ENCODE assay signal across 24 cellular contexts in genomic region chr3:43036621-43037331, GRCh38. TPM values are rescaled to one million over a fixed set of nuclear protein-coding genes. Genes with fewer than 3 reads are reported as not detected.
DNase-seq lines count a peak whose midpoint lies in the region; ATAC-seq and TF ChIP-seq lines count a peak whose summit lies in the region.
"Had no signal": no experiment of that assay in that cellular context is flagged by ENCODE, and none has a peak within 500 bp of the region (broad histone marks: within the 10 kb centered on the region; RNA-seq: fewer than 3 reads in every experiment).

No MANE protein-coding gene starts in this region.

- 84% methylated on average over 9 of the region's 9 CpGs for WGBS in esophagus muscularis mucosa

- TF ChIP-seq EP300 in esophagus muscularis mucosa (IDR thresholded peaks at IDR 0.05), result no peak

- H3K4me1 Mint-ChIP-seq in activated CD4-positive, alpha-beta memory T cell treated with anti-CD3 and anti-CD28 coated beads for 36 hours (ENCODE audit: low read depth), result peaks cover 14% of the 10 kb centered on the region

- CTCF ChIA-PET in activated CD4-positive, alpha-beta memory T cell treated with anti-CD3 and anti-CD28 coated beads for 36 hours (lab: Charles Lee), result interaction anchor here (0.7 kb wide), 1 partner anchor 75 kb away, joined by 3 read pairs; no protein-coding TSS in a partner anchor

- intact Hi-C loops in esophagus muscularis mucosa (cut with DNase I), result no loop called here
- intact Hi-C loops in activated CD4-positive, alpha-beta memory T cell treated with anti-CD3 and anti-CD28 coated beads for 36 hours (cut with micrococcal nuclease), result no loop called here

- H3K27ac ChIP-seq in esophagus muscularis mucosa (replicated peaks in 1 of 4), result no peak overlapping the region
- H3K27ac ChIP-seq: GM23248, prostate gland, spleen had no signal

- no peak overlapping the region for H3K4me3 ChIP-seq in esophagus muscularis mucosa
- H3K4me3 ChIP-seq: GM23248, prostate gland, spleen had no signal

- H3K36me3 ChIP-seq in esophagus muscularis mucosa, result peaks cover 0 to 12% (median 0%) of the 10 kb centered on the region in 4 donors
- H3K36me3 ChIP-seq: prostate gland, spleen had no signal

- POLR2A ChIA-PET in activated CD4-positive, alpha-beta memory T cell treated with anti-CD3 and anti-CD28 coated beads for 36 hours (lab: Charles Lee), result no interaction called here

- peak; percentile 50 for DNase-seq in activated CD8-positive, alpha-beta memory T cell treated with anti-CD3 and anti-CD28 coated beads for 24 hours
- no peak for DNase-seq in activated CD8-positive, alpha-beta memory T cell treated with anti-CD3 and anti-CD28 coated beads, Interleukin-2, amount 50 U/mL, for 4 hours
- peak; percentile 90 for DNase-seq in esophagus muscularis mucosa (ENCODE audit: extremely low spot score)
- no peak for DNase-seq in stimulated activated naive CD8-positive, alpha-beta T cell treated with anti-CD3 and anti-CD28 coated beads, Interleukin-15, Interleukin-2, amounts not matched to agents 100 U/mL and 50 U/mL, for 24 hours
- no peak for DNase-seq in NCI-H510A treated with DMSO at 0.1 percent for 48 hours (lab: John Stamatoyannopoulos, UW)
- DNase-seq in activated CD4-positive, alpha-beta memory T cell treated with anti-CD3 and anti-CD28 coated beads for 36 hours, result no peak
- DNase-seq: 8988T; activated CD4-positive, alpha-beta T cell treated with anti-CD3 and anti-CD28 coated beads for 4 hours; activated naive CD4-positive, alpha-beta T cell treated with Interleukin-2 at 50 U/mL for 16 hours; AML-193; cerebellar nuclear complex; DMS79 treated with DMSO at 0.1 percent for 48 hours; GM23248; left colon; NCI-H187; NCI-H2227 treated with DMSO at 0.1 percent for 48 hours; NCI-H82; PC-3; SIG-M5; spleen had no signal

- no peaks in the 10 kb centered on the region for H3K36me3 Mint-ChIP-seq in activated CD4-positive, alpha-beta memory T cell treated with anti-CD3 and anti-CD28 coated beads for 36 hours

- ATAC-seq in HG03196 (IDR thresholded peaks at IDR 0.05; ENCODE audit: unreplicated experiment) (peak; percentile 48), SK-N-SH treated with all-trans-retinoic acid at 6 μM for 48 hours (no peak)
- ATAC-seq in stimulated activated naive CD8-positive, alpha-beta T cell treated with anti-CD3 and anti-CD28 coated beads, Interleukin-15, Interleukin-2, amounts not matched to agents 100 U/mL and 50 U/mL, for 24 hours, result peak; percentile 50
- ATAC-seq: left colon, PC-3 had no signal

- peaks cover 0 to 6% (median 2%) of the 10 kb centered on the region in 4 donors for H3K4me1 ChIP-seq in esophagus muscularis mucosa
- H3K4me1 ChIP-seq: prostate gland had no signal

- no peaks in the 10 kb centered on the region for H3K27me3 ChIP-seq in esophagus muscularis mucosa
- H3K27me3 ChIP-seq: spleen had no signal

- H3K4me3 Mint-ChIP-seq in activated CD4-positive, alpha-beta memory T cell treated with anti-CD3 and anti-CD28 coated beads for 36 hours, result no peak overlapping the region

- H3K9me3 Mint-ChIP-seq in activated CD4-positive, alpha-beta memory T cell treated with anti-CD3 and anti-CD28 coated beads for 36 hours, result no peaks in the 10 kb centered on the region

- H3K9me3 ChIP-seq in esophagus muscularis mucosa, result no peaks in the 10 kb centered on the region
- H3K9me3 ChIP-seq: prostate gland, spleen had no signal

- H3K27me3 Mint-ChIP-seq in activated CD4-positive, alpha-beta memory T cell treated with anti-CD3 and anti-CD28 coated beads for 36 hours, result no peaks in the 10 kb centered on the region

- TF ChIP-seq CTCF in esophagus muscularis mucosa (IDR thresholded peaks at IDR 0.05), result no peak

- TF ChIP-seq POLR2A in esophagus muscularis mucosa (IDR thresholded peaks at IDR 0.05; ENCODE audit: low read depth), result no peak

- H3K27ac Mint-ChIP-seq in activated CD4-positive, alpha-beta memory T cell treated with anti-CD3 and anti-CD28 coated beads for 36 hours, result no peak overlapping the region

TF ChIP-seq in SK-N-SH treated with all-trans-retinoic acid at 6 μM for 48 hours, 23 proteins besides CTCF, POLR2A, EP300 and RAD21:
- TF ChIP-seq CSRNP3 (CRISPR knock-in tag; IDR thresholded peaks at IDR 0.05), result no peak
- no peak for TF ChIP-seq TCF4 (CRISPR knock-in tag; IDR thresholded peaks at IDR 0.05; ENCODE audit: borderline replicate concordance)
- no peak for TF ChIP-seq ISL1 (CRISPR knock-in tag; IDR thresholded peaks at IDR 0.05)
- TF ChIP-seq PPARA (CRISPR knock-in tag; IDR thresholded peaks at IDR 0.05; ENCODE audit: borderline replicate concordance), result no peak
- no peak for TF ChIP-seq BACH2 (CRISPR knock-in tag; IDR thresholded peaks at IDR 0.05; ENCODE audit: borderline replicate concordance)
- no peak for TF ChIP-seq ZNF565 (CRISPR knock-in tag; conservative IDR thresholded peaks at IDR 0.05; ENCODE audit: low read depth)
- no peak for TF ChIP-seq ZNF70 (CRISPR knock-in tag; IDR thresholded peaks at IDR 0.05)
- no peak for TF ChIP-seq OSR1 (CRISPR knock-in tag; IDR thresholded peaks at IDR 0.05)
- no peak for TF ChIP-seq GLIS3 (CRISPR knock-in tag; IDR thresholded peaks at IDR 0.05)
- no peak for TF ChIP-seq RARB (CRISPR knock-in tag; IDR thresholded peaks at IDR 0.05)
- no peak for TF ChIP-seq ZFP3 (CRISPR knock-in tag; IDR thresholded peaks at IDR 0.05)

RNA-seq across cellular contexts. Expression of gene GASK1A, which starts 57.7 kb away (rescaled TPM):
- total RNA-seq in esophagus muscularis mucosa, result 10 to 100 TPM; 10.2 to 22.1 (median 15.8) TPM
- total RNA-seq in activated CD4-positive, alpha-beta memory T cell treated with anti-CD3 and anti-CD28 coated beads for 36 hours, result not detected
- total RNA-seq: T-helper 1 cell treated with Interleukin-12 subunit alpha and Interleukin-12 subunit beta and Interleukin-4 antibody, amounts not matched to agents 30 ng/mL and 1 ng/mL, for 36 hours had no signal

Comparison
In these comparisons a context has a peak if more than half of its experiments do, and no peak if none do; other contexts are left out.
1. DNase-seq: peak in activated CD8-positive, alpha-beta memory T cell treated with anti-CD3 and anti-CD28 coated beads for 24 hours (single experiment) and esophagus muscularis mucosa (single experiment); none in activated CD8-positive, alpha-beta memory T cell treated with anti-CD3 and anti-CD28 coated beads, Interleukin-2, amount 50 U/mL, for 4 hours (single experiment), stimulated activated naive CD8-positive, alpha-beta T cell treated with anti-CD3 and anti-CD28 coated beads, Interleukin-15, Interleukin-2, amounts not matched to agents 100 U/mL and 50 U/mL, for 24 hours (single experiment), NCI-H510A treated with DMSO at 0.1 percent for 48 hours (single experiment) and activated CD4-positive, alpha-beta memory T cell treated with anti-CD3 and anti-CD28 coated beads for 36 hours (single experiment).
2. RNA of gene GASK1A, which starts 57.7 kb away (total RNA-seq): 10.2 to 22.1 TPM in esophagus muscularis mucosa; not detected in activated CD4-positive, alpha-beta memory T cell treated with anti-CD3 and anti-CD28 coated beads for 36 hours; every median in the first group is over 10 times any median in the second.